18 cellular contexts compared by ENCODE assay signal in genomic region chr1:227544067-227544655, GRCh38.
"Had no signal": no experiment of that assay in that cellular context is flagged by ENCODE, and none has a peak within 500 bp of the region (broad histone marks: within the 10 kb centered on the region; RNA-seq: fewer than 3 reads in every experiment).

No MANE protein-coding gene starts in this region.

- DNase-seq: cortex of kidney; dorsolateral prefrontal cortex; effector CD4-positive, alpha-beta T cell; head of caudate nucleus; mammary epithelial cell; mesendoderm; natural killer cell; sigmoid colon; stimulated activated CD4-positive, alpha-beta T cell treated with anti-CD3 and anti-CD28 coated beads, Interleukin-4, amount 100 ng/mL, for 4 hours; transverse colon; upper lobe of right lung; uterus had no signal

- H3K27me3 Mint-ChIP-seq: stimulated activated naive CD8-positive, alpha-beta T cell treated with anti-CD3 and anti-CD28 coated beads, Interleukin-15, Interleukin-2, amounts not matched to agents 100 ng/mL and 50 ng/mL, for 24 hours had no signal

- H3K4me3 ChIP-seq: dorsolateral prefrontal cortex, psoas muscle, sigmoid colon, transverse colon, upper lobe of right lung, uterus had no signal

- H3K36me3 Mint-ChIP-seq: natural killer cell; stimulated activated memory B cell treated with anti-CD40 and anti-IgM and Interleukin-4, amounts not matched to agents 10 μg/mL and 1 μg/mL and 100 μg/mL, for 72 hours had no signal

- ATAC-seq: left lobe of liver; natural killer cell; psoas muscle; right cardiac atrium; stimulated activated memory B cell treated with anti-CD40 and anti-IgM and Interleukin-4, amounts not matched to agents 10 μg/mL and 1 μg/mL and 100 μg/mL, for 72 hours; upper lobe of right lung had no signal

- H3K9me3 Mint-ChIP-seq: natural killer cell; neural crest cell; stimulated activated memory B cell treated with anti-CD40 and anti-IgM and Interleukin-4, amounts not matched to agents 10 μg/mL and 1 μg/mL and 100 μg/mL, for 72 hours; stimulated activated naive CD8-positive, alpha-beta T cell treated with anti-CD3 and anti-CD28 coated beads, Interleukin-15, Interleukin-2, amounts not matched to agents 100 ng/mL and 50 ng/mL, for 24 hours had no signal

- H3K4me3 Mint-ChIP-seq: natural killer cell; stimulated activated memory B cell treated with anti-CD40 and anti-IgM and Interleukin-4, amounts not matched to agents 10 μg/mL and 1 μg/mL and 100 μg/mL, for 72 hours; stimulated activated naive CD8-positive, alpha-beta T cell treated with anti-CD3 and anti-CD28 coated beads, Interleukin-15, Interleukin-2, amounts not matched to agents 100 ng/mL and 50 ng/mL, for 24 hours had no signal

- H3K9me3 ChIP-seq: psoas muscle, sigmoid colon, transverse colon, upper lobe of right lung, uterus had no signal

- H3K36me3 ChIP-seq: sigmoid colon, transverse colon, upper lobe of right lung, uterus had no signal

- H3K27me3 ChIP-seq: dorsolateral prefrontal cortex, sigmoid colon, transverse colon, upper lobe of right lung, uterus had no signal

- H3K27ac ChIP-seq: dorsolateral prefrontal cortex, psoas muscle, sigmoid colon, transverse colon, uterus had no signal

- H3K27ac Mint-ChIP-seq: stimulated activated naive CD8-positive, alpha-beta T cell treated with anti-CD3 and anti-CD28 coated beads, Interleukin-15, Interleukin-2, amounts not matched to agents 100 ng/mL and 50 ng/mL, for 24 hours had no signal
